In the genomic region with DNA sequence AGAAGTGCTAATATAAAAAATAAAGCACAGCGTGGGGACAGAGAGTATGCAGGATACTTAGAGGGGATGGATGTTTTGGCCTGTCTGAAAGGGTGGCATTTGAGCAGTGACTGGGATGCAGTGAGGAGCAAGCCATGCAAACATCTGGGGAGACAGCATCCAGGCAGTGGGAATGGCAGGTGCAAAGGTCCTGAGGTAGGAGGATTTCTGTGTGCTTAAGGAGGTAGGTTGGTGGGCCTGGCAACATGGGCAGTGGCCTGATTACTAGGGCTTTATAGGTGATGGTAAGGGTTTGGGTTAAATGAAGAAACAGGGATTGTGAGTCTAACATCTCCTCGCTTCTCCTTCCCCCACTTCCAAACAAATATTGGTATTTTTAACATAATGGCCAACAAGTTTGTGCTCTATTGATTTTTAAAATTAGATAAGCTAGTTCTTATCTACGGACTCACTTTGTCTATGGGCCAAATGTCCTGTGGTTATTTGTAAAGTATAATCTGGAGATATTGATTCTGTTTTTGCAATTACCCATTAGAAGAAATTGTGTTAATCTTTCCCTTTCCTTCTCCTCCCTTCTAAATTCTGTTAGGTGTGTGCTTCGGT, we compare ENCODE assay signal across 21 cellular contexts. TPM values are rescaled to one million over a fixed set of nuclear protein-coding genes. Genes with fewer than 3 reads are reported as not detected.
DNase-seq lines count a peak whose midpoint lies in the region; ATAC-seq, FAIRE-seq and TF ChIP-seq lines count a peak whose summit lies in the region.
"Had no signal": no experiment of that assay in that cellular context is flagged by ENCODE, and none has a peak within 500 bp of the region (broad histone marks: within the 10 kb centered on the region; RNA-seq: fewer than 3 reads in every experiment).

No MANE protein-coding gene starts in this region.

- no peaks in the 10 kb centered on the region for H3K9me3 Mint-ChIP-seq in progenitor cell of endocrine pancreas (ENCODE audit: low read depth)
- H3K9me3 Mint-ChIP-seq: GM23338 had no signal

- H3K4me2 ChIP-seq in smooth muscle cell: no peak overlapping the region
- H3K4me2 ChIP-seq: GM23338 had no signal

- H3K4me3 Mint-ChIP-seq in progenitor cell of endocrine pancreas (ENCODE audit: low read depth): no peak overlapping the region
- H3K4me3 Mint-ChIP-seq: CD14-positive monocyte, GM23338 had no signal

- no peak overlapping the region for H2AFZ ChIP-seq in smooth muscle cell (ENCODE audit: low read depth)
- H2AFZ ChIP-seq: GM23338 had no signal

- H3K27ac ChIP-seq in 22Rv1 (peak overlapping the region; percentile 28), VCaP (peak overlapping the region; percentile 95; the same call in 1 of the 2 replicates), kidney (ENCODE audit: low read depth in 2 of 2, low read length in 2 of 2) (no peak overlapping the region), smooth muscle cell (ENCODE audit: low read depth) (no peak overlapping the region)
- H3K27ac ChIP-seq: SJSA1 had no signal

- H3K4me1 Mint-ChIP-seq in progenitor cell of endocrine pancreas (ENCODE audit: low read depth): peaks cover 38% of the 10 kb centered on the region

- H3K4me1 ChIP-seq in kidney (ENCODE audit: control insufficient read depth in 1 of 2, insufficient read depth in 1 of 2, low read depth in 1 of 2, low read length in 2 of 2) (peaks cover 0 to 7% of the 10 kb centered on the region in 2 donors), smooth muscle cell (ENCODE audit: low read depth) (peaks cover 5% of the 10 kb centered on the region)

- TF ChIP-seq CTCF in 22Rv1 (IDR thresholded peaks at IDR 0.05) (no peak), VCaP (conservative IDR thresholded peaks at IDR 0.05) (no peak), kidney (IDR thresholded peaks at IDR 0.05; ENCODE audit: borderline replicate concordance, extremely low read depth, insufficient read depth) (no peak), progenitor cell of endocrine pancreas (IDR thresholded peaks at IDR 0.05; ENCODE audit: unreplicated experiment) (no peak), smooth muscle cell (IDR thresholded peaks at IDR 0.05; ENCODE audit: borderline replicate concordance, insufficient read depth, poor library complexity, severe bottlenecking) (no peak)

- H3K9me3 ChIP-seq in kidney (ENCODE audit: control insufficient read depth in 1 of 2, low read length in 2 of 2) (no peaks in the 10 kb centered on the region), smooth muscle cell (replicated peaks; ENCODE audit: low read depth) (no peaks in the 10 kb centered on the region)
- H3K9me3 ChIP-seq: SJSA1 had no signal

- H3K36me3 ChIP-seq in kidney (ENCODE audit: control insufficient read depth in 1 of 2, insufficient read depth in 2 of 2, low read length in 2 of 2) (no peaks in the 10 kb centered on the region), smooth muscle cell (ENCODE audit: low read depth) (no peaks in the 10 kb centered on the region)

- peaks cover 33% of the 10 kb centered on the region for H3K27me3 Mint-ChIP-seq in progenitor cell of endocrine pancreas

- H3K27me3 ChIP-seq in smooth muscle cell (ENCODE audit: low read depth): peaks cover 10% of the 10 kb centered on the region
- H3K27me3 ChIP-seq: SJSA1 had no signal

- FAIRE-seq in kidney (lab: Jason Lieb, UNC): no peak
- FAIRE-seq: G401.6, GM12892 had no signal

- H3K9ac ChIP-seq in kidney (ENCODE audit: low read length in 2 of 2): no peak overlapping the region
- no peak overlapping the region for H3K9ac ChIP-seq in smooth muscle cell (ENCODE audit: low read depth)

- peak overlapping the region; percentile 59 to 85 for H3K4me3 ChIP-seq in kidney (ENCODE audit: low read length in 2 of 2)
- H3K4me3 ChIP-seq in smooth muscle cell: no peak overlapping the region
- H3K4me3 ChIP-seq: GM23338, SJSA1 had no signal

- H3K36me3 Mint-ChIP-seq in progenitor cell of endocrine pancreas (ENCODE audit: insufficient read depth): no peaks in the 10 kb centered on the region

- no peak for DNase-seq in kidney
- no peak for DNase-seq in progenitor cell of endocrine pancreas (ENCODE audit: low spot score, unreplicated experiment)
- DNase-seq in stimulated activated naive CD4-positive, alpha-beta T cell treated with Interleukin-2 at 50 U/mL for 16 hours (lab: John Stamatoyannopoulos, UW): no peak
- no peak for DNase-seq in smooth muscle cell (lab: John Stamatoyannopoulos, UW; ENCODE audit: unreplicated experiment)
- DNase-seq: KBM-7, NCI-H1092 treated with DMSO at 0.1 percent for 48 hours, NCI-H146, NCI-H2029, NCI-H226, NCI-H82 had no signal

- H4K20me1 ChIP-seq in smooth muscle cell (ENCODE audit: low read depth): no peaks in the 10 kb centered on the region

- H3K27ac Mint-ChIP-seq in progenitor cell of endocrine pancreas: peak overlapping the region; percentile 82
- H3K27ac Mint-ChIP-seq: B cell, CD14-positive monocyte, GM23338 had no signal

- no peaks in the 10 kb centered on the region for H3F3A ChIP-seq in smooth muscle cell (ENCODE audit: low read depth)

- intact Hi-C loops in kidney (cut with DNase I): no loop called here

- WGBS in smooth muscle cell (ENCODE audit: low lambda C conversion rate): 91% methylated on average over 4 of the region's 4 CpGs

- ATAC-seq in GM19452 (IDR thresholded peaks at IDR 0.05; ENCODE audit: unreplicated experiment): no peak
- ATAC-seq: GM23338, HCT116, Right ventricle myocardium inferior had no signal

- no peaks in the 10 kb centered on the region for H3K79me2 ChIP-seq in smooth muscle cell (ENCODE audit: low read depth)

RNA-seq across cellular contexts. Expression of gene AOX1, which starts 2.4 kb away (rescaled TPM):
- 38.6 TPM for total RNA-seq in kidney
- polyA plus RNA-seq in kidney (ENCODE audit: insufficient read depth, low read depth, low replicate concordance): 43.7 TPM
- 4.1 and 5.5 TPM in 2 replicates for total RNA-seq in progenitor cell of endocrine pancreas
- total RNA-seq in smooth muscle cell: 0.18 and 0.54 TPM in 2 replicates
- not detected in 2 replicates for polyA plus RNA-seq in smooth muscle cell
- total RNA-seq: B cell had no signal
- polyA plus RNA-seq: CD14-positive monocyte had no signal

Comparison
In these comparisons a context has a peak if more than half of its experiments do, and no peak if none do; other contexts are left out.
1. H3K27ac ChIP-seq: peak in 22Rv1 (single experiment) and VCaP (single experiment); none in kidney (0 of 2) and smooth muscle cell (single experiment).